22 cellular contexts compared by ENCODE assay signal in genomic region chr11:20089357-20089756, GRCh38.
A peak's percentile ranks its signal among the peaks of the same experiment; 100 is the strongest.
DNase-seq lines count a peak whose midpoint lies in the region; ATAC-seq, FAIRE-seq and TF ChIP-seq lines count a peak whose summit lies in the region.
"Had no signal": no experiment of that assay in that cellular context is flagged by ENCODE, and none has a peak within 500 bp of the region (broad histone marks: within the 10 kb centered on the region; RNA-seq: fewer than 3 reads in every experiment).

No MANE protein-coding gene starts in this region.

- H3K27ac Mint-ChIP-seq in endodermal cell = no peak overlapping the region
- H3K27ac Mint-ChIP-seq in activated CD8-positive, alpha-beta T cell treated with anti-CD3 and anti-CD28 coated beads for 36 hours = no peak overlapping the region
- H3K27ac Mint-ChIP-seq: activated CD8-positive, alpha-beta T cell treated with anti-CD3 and anti-CD28 coated beads, Interleukin-2, amount 10 ng/mL, durations not matched to agents 7 days and 5 days; activated naive CD4-positive, alpha-beta T cell treated with anti-CD3 and anti-CD28 coated beads, Interleukin-2, amount 10 ng/mL, durations not matched to agents 7 days and 5 days; stimulated activated naive B cell treated with anti-CD40 and anti-IgM and Interleukin-4, amounts not matched to agents 10 μg/mL and 1 μg/mL and 100 μg/mL, for 72 hours had no signal

- H3K27me3 ChIP-seq in BLaER1 treated with 17β-estradiol and CSF1 and Interleukin-3, amounts not matched to agents 10 nM and 100 nM = no peaks in the 10 kb centered on the region
- H3K27me3 ChIP-seq in HUES6 (ENCODE audit: control insufficient read depth, insufficient read depth, low read length) (no peaks in the 10 kb centered on the region), endodermal cell (ENCODE audit: control insufficient read depth, insufficient read depth, low read length, poor library complexity, severe bottlenecking) (no peaks in the 10 kb centered on the region), pancreas (no peaks in the 10 kb centered on the region)
- H3K27me3 ChIP-seq: esophagus muscularis mucosa had no signal

- CTCF ChIA-PET in activated CD8-positive, alpha-beta T cell treated with anti-CD3 and anti-CD28 coated beads for 36 hours (lab: Charles Lee) = interaction anchor here (1.7 to 2.5 kb wide), 2 partner anchors 22 to 39 kb away, joined by 6 to 7 read pairs; no protein-coding TSS in a partner anchor

- no peaks in the 10 kb centered on the region for H3K27me3 Mint-ChIP-seq in endodermal cell (ENCODE audit: insufficient read depth)
- peaks cover 5% of the 10 kb centered on the region for H3K27me3 Mint-ChIP-seq in activated CD8-positive, alpha-beta T cell treated with anti-CD3 and anti-CD28 coated beads for 36 hours

- H4K20me1 ChIP-seq in BLaER1 treated with 17β-estradiol and CSF1 and Interleukin-3, amounts not matched to agents 10 nM and 100 nM = no peaks in the 10 kb centered on the region

- H3K27ac ChIP-seq in BLaER1 treated with 17β-estradiol and CSF1 and Interleukin-3, amounts not matched to agents 10 nM and 100 nM = peak overlapping the region in 6 of 11 experiments; percentile 46 to 64 (median 55); a peak in 10 of 22 replicates
- H3K27ac ChIP-seq in HUES6 (ENCODE audit: low read depth, low read length) (0 out of 2 replicates have a peak overlapping the region, but pooled peaks have one; percentile 28), endodermal cell (ENCODE audit: low read depth, low read length) (no peak overlapping the region), pancreas (peak overlapping the region in 1 of 4 donors; percentile 42)
- H3K27ac ChIP-seq: esophagus muscularis mucosa had no signal

- peaks cover 38 to 74% (median 67%) of the 10 kb centered on the region in 10 experiments for H3K4me1 ChIP-seq in BLaER1 treated with 17β-estradiol and CSF1 and Interleukin-3, amounts not matched to agents 10 nM and 100 nM
- no peaks in the 10 kb centered on the region; the same call in 1 of the 2 replicates for H3K4me1 ChIP-seq in HUES6 (ENCODE audit: control insufficient read depth, insufficient read depth, low read length)
- H3K4me1 ChIP-seq in endodermal cell (ENCODE audit: control insufficient read depth, insufficient read depth, low read length) = peaks cover 3% of the 10 kb centered on the region
- H3K4me1 ChIP-seq in pancreas = peaks cover 7 to 22% (median 11%) of the 10 kb centered on the region in 3 donors

- POLR2A ChIA-PET in activated CD8-positive, alpha-beta T cell treated with anti-CD3 and anti-CD28 coated beads for 36 hours (lab: Charles Lee) = interaction anchor here (1.1 kb wide), 1 partner anchor 10 kb away, joined by 3 read pairs; no protein-coding TSS in a partner anchor

- FAIRE-seq in pancreas (lab: Jason Lieb, UNC) = no peak

- WGBS in endodermal cell (ENCODE audit: insufficient coverage in 1 of 2, insufficient read length in 1 of 2), 2 experiments = 96 to 100% methylated on average over 1 to 3 of the region's 3 CpGs
- 35 to 37% methylated on average over 3 of the region's 3 CpGs for WGBS in pancreas, 2 donors

- H3K4me3 ChIP-seq in BLaER1 treated with 17β-estradiol and CSF1 and Interleukin-3, amounts not matched to agents 10 nM and 100 nM = no peak overlapping the region; a peak in 1 of 20 replicates
- no peak overlapping the region for H3K4me3 ChIP-seq in HUES6 (ENCODE audit: low read depth, low read length)
- no peak overlapping the region for H3K4me3 ChIP-seq in endodermal cell (ENCODE audit: low read length)
- no peak overlapping the region for H3K4me3 ChIP-seq in pancreas
- H3K4me3 ChIP-seq: esophagus muscularis mucosa had no signal

- TF ChIP-seq CTCF in endodermal cell (conservative IDR thresholded peaks at IDR 0.05) (no peak), pancreas (IDR thresholded peaks at IDR 0.05) (no peak)
- TF ChIP-seq CTCF in activated CD8-positive, alpha-beta T cell treated with anti-CD3 and anti-CD28 coated beads for 36 hours (IDR thresholded peaks at IDR 0.05) = no peak

- DNase-seq in endodermal cell = peak; percentile 2
- DNase-seq in pancreas = no peak
- no peak for DNase-seq in activated CD8-positive, alpha-beta T cell treated with anti-CD3 and anti-CD28 coated beads for 36 hours
- no peak for DNase-seq in COR-L47 (lab: John Stamatoyannopoulos, UW)
- DNase-seq: activated CD4-positive, CD25-positive, alpha-beta regulatory T cell; activated CD8-positive, alpha-beta T cell treated with anti-CD3 and anti-CD28 coated beads, Interleukin-2, amount 10 ng/mL, durations not matched to agents 7 days and 5 days; activated naive CD4-positive, alpha-beta T cell treated with anti-CD3 and anti-CD28 coated beads, Interleukin-2, amount 10 ng/mL, durations not matched to agents 7 days and 5 days; activated T-cell treated with anti-CD3 and anti-CD28 coated beads, Interleukin-2, amount 50 U/mL, for 4 hours; anterior cingulate cortex; cerebellar nuclear complex; effector memory CD4-positive, alpha-beta T cell; glutamatergic neuron; HCEC 1CT; NCI-H1048; NCI-H1930; NCI-H446; occipital lobe; stimulated activated naive B cell treated with anti-CD40 and anti-IgM and Interleukin-4, amounts not matched to agents 10 μg/mL and 1 μg/mL and 100 μg/mL, for 72 hours had no signal

- peaks cover 16% of the 10 kb centered on the region for H3K4me1 Mint-ChIP-seq in endodermal cell
- peaks cover 8% of the 10 kb centered on the region for H3K4me1 Mint-ChIP-seq in activated CD8-positive, alpha-beta T cell treated with anti-CD3 and anti-CD28 coated beads for 36 hours (ENCODE audit: low read depth)

- ATAC-seq in pancreas (peak in 3 of 4 donors; percentile 9 to 37 (median 9)), HG02885 (IDR thresholded peaks at IDR 0.05; ENCODE audit: poor library complexity, unreplicated experiment) (no peak)
- ATAC-seq in activated CD8-positive, alpha-beta T cell treated with anti-CD3 and anti-CD28 coated beads for 36 hours = no peak
- ATAC-seq: activated CD8-positive, alpha-beta T cell treated with anti-CD3 and anti-CD28 coated beads, Interleukin-2, amount 10 ng/mL, durations not matched to agents 7 days and 5 days; activated T-cell treated with anti-CD3 and anti-CD28 coated beads, Interleukin-2, amount 50 U/mL, for 4 hours had no signal

- no peaks in the 10 kb centered on the region for H3K9me3 Mint-ChIP-seq in endodermal cell
- no peaks in the 10 kb centered on the region for H3K9me3 Mint-ChIP-seq in activated CD8-positive, alpha-beta T cell treated with anti-CD3 and anti-CD28 coated beads for 36 hours
- H3K9me3 Mint-ChIP-seq: activated naive CD4-positive, alpha-beta T cell treated with anti-CD3 and anti-CD28 coated beads, Interleukin-2, amount 10 ng/mL, durations not matched to agents 7 days and 5 days; activated T-cell treated with anti-CD3 and anti-CD28 coated beads, Interleukin-2, amount 50 U/mL, for 4 hours; stimulated activated naive B cell treated with anti-CD40 and anti-IgM and Interleukin-4, amounts not matched to agents 10 μg/mL and 1 μg/mL and 100 μg/mL, for 72 hours had no signal

- H3K9ac ChIP-seq in BLaER1 treated with 17β-estradiol and CSF1 and Interleukin-3, amounts not matched to agents 10 nM and 100 nM = peak overlapping the region in 1 of 11 experiments; percentile 12; a peak in 1 of 22 replicates
- H3K9ac ChIP-seq in HUES6 (ENCODE audit: low read length) (no peak overlapping the region), endodermal cell (ENCODE audit: extremely low read depth, low read length, poor library complexity, severe bottlenecking) (no peak overlapping the region)

- peaks cover 0 to 13% (median 0%) of the 10 kb centered on the region in 11 experiments; a peak in 3 of 22 replicates for H3K9me3 ChIP-seq in BLaER1 treated with 17β-estradiol and CSF1 and Interleukin-3, amounts not matched to agents 10 nM and 100 nM (replicated peaks in 1 of 11)
- no peaks in the 10 kb centered on the region for H3K9me3 ChIP-seq in HUES6 (ENCODE audit: control insufficient read depth, insufficient read depth, low read depth, low read length)
- H3K9me3 ChIP-seq in endodermal cell (ENCODE audit: control insufficient read depth, low read length) = no peaks in the 10 kb centered on the region
- no peaks in the 10 kb centered on the region for H3K9me3 ChIP-seq in pancreas
- H3K9me3 ChIP-seq: esophagus muscularis mucosa had no signal

- H3K36me3 Mint-ChIP-seq in endodermal cell (ENCODE audit: low read depth) = peaks cover 76% of the 10 kb centered on the region
- H3K36me3 Mint-ChIP-seq in activated CD8-positive, alpha-beta T cell treated with anti-CD3 and anti-CD28 coated beads for 36 hours (ENCODE audit: low read depth) = no peaks in the 10 kb centered on the region
- H3K36me3 Mint-ChIP-seq: activated naive CD4-positive, alpha-beta T cell treated with anti-CD3 and anti-CD28 coated beads, Interleukin-2, amount 10 ng/mL, durations not matched to agents 7 days and 5 days had no signal

- no peak overlapping the region for H3K4me3 Mint-ChIP-seq in endodermal cell
- H3K4me3 Mint-ChIP-seq in activated CD8-positive, alpha-beta T cell treated with anti-CD3 and anti-CD28 coated beads for 36 hours = no peak overlapping the region
- H3K4me3 Mint-ChIP-seq: activated CD8-positive, alpha-beta T cell treated with anti-CD3 and anti-CD28 coated beads, Interleukin-2, amount 10 ng/mL, durations not matched to agents 7 days and 5 days; activated naive CD4-positive, alpha-beta T cell treated with anti-CD3 and anti-CD28 coated beads, Interleukin-2, amount 10 ng/mL, durations not matched to agents 7 days and 5 days; activated T-cell treated with anti-CD3 and anti-CD28 coated beads, Interleukin-2, amount 50 U/mL, for 4 hours; stimulated activated naive B cell treated with anti-CD40 and anti-IgM and Interleukin-4, amounts not matched to agents 10 μg/mL and 1 μg/mL and 100 μg/mL, for 72 hours had no signal

- H3K36me3 ChIP-seq in BLaER1 treated with 17β-estradiol and CSF1 and Interleukin-3, amounts not matched to agents 10 nM and 100 nM = no peaks in the 10 kb centered on the region
- peaks cover 94% of the 10 kb centered on the region for H3K36me3 ChIP-seq in HUES6 (ENCODE audit: control insufficient read depth, insufficient read depth, low read length)
- peaks cover 6% of the 10 kb centered on the region for H3K36me3 ChIP-seq in endodermal cell (ENCODE audit: control insufficient read depth, insufficient read depth, low read length)
- H3K36me3 ChIP-seq in pancreas = peaks cover 0 to 56% (median 0%) of the 10 kb centered on the region in 3 donors

- peak overlapping the region; percentile 57 to 94 (median 84); a peak in 21 of 22 replicates for H3K4me2 ChIP-seq in BLaER1 treated with 17β-estradiol and CSF1 and Interleukin-3, amounts not matched to agents 10 nM and 100 nM

- intact Hi-C loops in pancreas (cut with DNase I) = no loop called here
- intact Hi-C loops in activated CD8-positive, alpha-beta T cell treated with anti-CD3 and anti-CD28 coated beads for 36 hours (cut with micrococcal nuclease) = no loop called here

Comparison
In these comparisons a context has a peak if more than half of its experiments do, and no peak if none do; other contexts are left out.
1. ATAC-seq: peak in pancreas (3 of 4); none in activated CD8-positive, alpha-beta T cell treated with anti-CD3 and anti-CD28 coated beads for 36 hours (single experiment) and HG02885 (single experiment).